ENCODE assay signal across 32 cellular contexts in genomic region chr19:33418461-33418860, GRCh38.
"Had no signal": no experiment of that assay in that cellular context is flagged by ENCODE, and none has a peak within 500 bp of the region (broad histone marks: within the 10 kb centered on the region; RNA-seq: fewer than 3 reads in every experiment).

No MANE protein-coding gene starts in this region.

- H3K27me3 ChIP-seq: brain microvascular endothelial cell, colonic mucosa, esophagus squamous epithelium, gastroesophageal sphincter had no signal

- DNase-seq: activated B cell treated with CpG ODN at 0.5 μM for 24 hours; activated CD4-positive, alpha-beta T cell treated with anti-CD3 and anti-CD28 coated beads for 48 hours; activated CD4-positive, alpha-beta T cell treated with anti-CD3 and anti-CD28 coated beads, Interleukin-2, amount 50 U/mL, for 1 hour; activated CD4-positive, alpha-beta T cell treated with anti-CD3 and anti-CD28 coated beads, Interleukin-2, amount 50 U/mL, for 48 hours; activated CD8-positive, alpha-beta memory T cell treated with anti-CD3 and anti-CD28 coated beads for 24 hours; activated CD8-positive, alpha-beta T cell treated with anti-CD3 and anti-CD28 coated beads for 36 hours; activated effector memory CD4-positive, alpha-beta T cell treated with Interleukin-2 at 50 U/mL for 16 hours; activated gamma-delta T cell treated with Interleukin-2 at 50 U/mL for 16 hours; activated naive CD4-positive, alpha-beta T cell treated with anti-CD3 and anti-CD28 coated beads, Interleukin-2, amount 50 U/mL, for 16 hours; activated naive CD4-positive, alpha-beta T cell treated with Interleukin-2 at 50 U/mL for 16 hours; activated T-cell treated with anti-CD3 and anti-CD28 coated beads, Interleukin-2, amount 50 U/mL, for 4 hours; amniotic stem cell; brain microvascular endothelial cell; caudate nucleus; colonic mucosa; effector CD8-positive, alpha-beta T cell; esophagus squamous epithelium; foreskin melanocyte; T-helper 1 cell; T-helper 17 cell; T1000; WERI-Rb-1 had no signal

- H3K36me3 ChIP-seq: brain microvascular endothelial cell, colonic mucosa, esophagus squamous epithelium, WERI-Rb-1 had no signal

- H3K27me3 Mint-ChIP-seq: activated B cell treated with CpG ODN at 0.5 μM for 24 hours; activated CD8-positive, alpha-beta T cell treated with anti-CD3 and anti-CD28 coated beads for 36 hours; activated naive CD8-positive, alpha-beta T cell; activated T-helper 17 cell treated with anti-CD3 and anti-CD28 coated beads, Interleukin-2, amount 50 U/mL, for 72 hours; T-helper 17 cell had no signal

- H3K4me3 ChIP-seq: colonic mucosa, esophagus squamous epithelium, gastroesophageal sphincter had no signal

- H3K4me1 ChIP-seq: colonic mucosa had no signal

- H3K4me3 Mint-ChIP-seq: activated B cell treated with CpG ODN at 0.5 μM for 24 hours; activated CD8-positive, alpha-beta T cell treated with anti-CD3 and anti-CD28 coated beads for 36 hours; activated naive CD8-positive, alpha-beta T cell; activated T-cell treated with anti-CD3 and anti-CD28 coated beads, Interleukin-2, amount 50 U/mL, for 4 hours; activated T-helper 17 cell treated with anti-CD3 and anti-CD28 coated beads, Interleukin-2, amount 50 U/mL, for 72 hours; T-helper 17 cell; T-helper 2 cell treated with Interferon-gamma antibody and Interleukin-4, amounts not matched to agents 5 μg/mL and 100 μg/mL, for 36 hours had no signal

- H3K27ac Mint-ChIP-seq: activated B cell treated with CpG ODN at 0.5 μM for 24 hours; activated CD8-positive, alpha-beta T cell treated with anti-CD3 and anti-CD28 coated beads for 36 hours; activated naive CD8-positive, alpha-beta T cell; activated T-helper 17 cell treated with anti-CD3 and anti-CD28 coated beads, Interleukin-2, amount 50 U/mL, for 72 hours; T-helper 17 cell; T-helper 2 cell treated with Interferon-gamma antibody and Interleukin-4, amounts not matched to agents 5 μg/mL and 100 μg/mL, for 36 hours had no signal

- H3K9me3 Mint-ChIP-seq: activated B cell treated with CpG ODN at 0.5 μM for 24 hours; activated CD8-positive, alpha-beta T cell treated with anti-CD3 and anti-CD28 coated beads for 36 hours; activated T-cell treated with anti-CD3 and anti-CD28 coated beads, Interleukin-2, amount 50 U/mL, for 4 hours; activated T-helper 17 cell treated with anti-CD3 and anti-CD28 coated beads, Interleukin-2, amount 50 U/mL, for 72 hours; T-helper 2 cell treated with Interferon-gamma antibody and Interleukin-4, amounts not matched to agents 5 μg/mL and 100 μg/mL, for 36 hours had no signal

- H3K36me3 Mint-ChIP-seq: activated naive CD8-positive, alpha-beta T cell had no signal

- H3K9me3 ChIP-seq: colonic mucosa, esophagus squamous epithelium, gastroesophageal sphincter had no signal

- H3K27ac ChIP-seq: brain microvascular endothelial cell, colonic mucosa, epithelial cell of prostate, esophagus squamous epithelium, gastroesophageal sphincter, WERI-Rb-1 had no signal

- FAIRE-seq: astrocyte, bronchial epithelial cell, endometrium, endothelial cell of umbilical vein had no signal

- ATAC-seq: activated CD4-positive, CD25-positive, alpha-beta regulatory T cell treated with anti-CD3 and anti-CD28 coated beads, Interleukin-2, amount 50 U/mL, for 24 hours; activated CD8-positive, alpha-beta T cell treated with anti-CD3 and anti-CD28 coated beads for 36 hours; activated T-cell treated with anti-CD3 and anti-CD28 coated beads, Interleukin-2, amount 50 U/mL, for 4 hours; activated T-helper 17 cell treated with anti-CD3 and anti-CD28 coated beads, Interleukin-2, amount 50 U/mL, for 72 hours; gastroesophageal sphincter; T-helper 17 cell had no signal
